In the genomic region with DNA sequence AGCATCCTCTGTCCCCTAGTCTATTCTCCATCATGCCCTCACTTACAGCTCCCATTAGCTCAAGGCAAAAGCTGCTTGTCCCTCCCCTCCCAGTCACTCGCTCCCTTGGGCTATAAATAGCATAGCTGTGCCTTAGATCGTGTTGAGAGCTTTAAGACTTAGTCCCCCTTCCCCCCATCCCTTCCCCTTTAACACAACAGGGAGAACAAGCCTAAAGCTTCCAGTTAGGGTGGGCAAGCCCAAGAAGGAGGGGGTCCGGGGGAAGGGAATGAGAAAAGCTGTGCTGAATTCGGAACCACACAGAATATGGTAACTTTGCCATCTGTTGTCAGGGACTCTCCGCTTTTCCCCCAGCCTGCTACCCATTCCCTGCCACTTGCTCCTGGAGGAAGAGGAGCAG, we compare ENCODE assay signal across 15 cellular contexts. TPM values are rescaled to one million over a fixed set of nuclear protein-coding genes. Genes with fewer than 3 reads are reported as not detected.
DNase-seq lines count a peak whose midpoint lies in the region; ATAC-seq and TF ChIP-seq lines count a peak whose summit lies in the region.
"Had no signal": no experiment of that assay in that cellular context is flagged by ENCODE, and none has a peak within 500 bp of the region (broad histone marks: within the 10 kb centered on the region; RNA-seq: fewer than 3 reads in every experiment).

No MANE protein-coding gene starts in this region.

- CTCF ChIA-PET in activated CD4-positive, alpha-beta memory T cell treated with anti-CD3 and anti-CD28 coated beads for 36 hours (lab: Charles Lee), result no interaction called here

- H3K9me3 Mint-ChIP-seq in brain, result no peaks in the 10 kb centered on the region
- H3K9me3 Mint-ChIP-seq in activated CD4-positive, alpha-beta memory T cell treated with anti-CD3 and anti-CD28 coated beads for 36 hours, result no peaks in the 10 kb centered on the region
- H3K9me3 Mint-ChIP-seq: natural killer cell had no signal

- POLR2A ChIA-PET in activated CD4-positive, alpha-beta memory T cell treated with anti-CD3 and anti-CD28 coated beads for 36 hours (lab: Charles Lee), result interaction anchor here (0.6 kb wide), 1 partner anchor 31 kb away, joined by 3 read pairs; no protein-coding TSS in a partner anchor

- no peaks in the 10 kb centered on the region for H3K9me3 ChIP-seq in HUES48 (ENCODE audit: control insufficient read depth, insufficient read depth, low read length)
- no peaks in the 10 kb centered on the region for H3K9me3 ChIP-seq in sigmoid colon
- no peaks in the 10 kb centered on the region for H3K9me3 ChIP-seq in upper lobe of left lung

- H3K4me3 Mint-ChIP-seq in brain, result peak overlapping the region in 3 of 5 experiments; percentile 25 to 53 (median 52)
- no peak overlapping the region for H3K4me3 Mint-ChIP-seq in activated CD4-positive, alpha-beta memory T cell treated with anti-CD3 and anti-CD28 coated beads for 36 hours
- H3K4me3 Mint-ChIP-seq: natural killer cell had no signal

- peaks cover 16% of the 10 kb centered on the region for H3K4me1 Mint-ChIP-seq in brain
- H3K4me1 Mint-ChIP-seq in activated CD4-positive, alpha-beta memory T cell treated with anti-CD3 and anti-CD28 coated beads for 36 hours (ENCODE audit: low read depth), result peaks cover 5% of the 10 kb centered on the region

- no peak for ATAC-seq in upper lobe of left lung (ENCODE audit: low FRiP score in 2 of 2)
- ATAC-seq: natural killer cell had no signal

- TF ChIP-seq EP300 in sigmoid colon (IDR thresholded peaks at IDR 0.05) (no peak), upper lobe of left lung (IDR thresholded peaks at IDR 0.05) (no peak)

- H3K4me1 ChIP-seq in HUES48 (ENCODE audit: control insufficient read depth, insufficient read depth, low read length) (peaks cover 28% of the 10 kb centered on the region), sigmoid colon (peaks cover 0 to 31% (median 26%) of the 10 kb centered on the region in 4 donors), upper lobe of left lung (no peaks in the 10 kb centered on the region)

- H3K36me3 ChIP-seq in HUES48 (ENCODE audit: control insufficient read depth, insufficient read depth, low read length), result no peaks in the 10 kb centered on the region
- H3K36me3 ChIP-seq in sigmoid colon, result no peaks in the 10 kb centered on the region
- no peaks in the 10 kb centered on the region for H3K36me3 ChIP-seq in upper lobe of left lung

- H3K27me3 Mint-ChIP-seq in brain, result peaks cover 4% of the 10 kb centered on the region
- no peaks in the 10 kb centered on the region for H3K27me3 Mint-ChIP-seq in activated CD4-positive, alpha-beta memory T cell treated with anti-CD3 and anti-CD28 coated beads for 36 hours

- H3K27ac ChIP-seq in HUES48 (ENCODE audit: low read depth, low read length) (peak overlapping the region; percentile 6), sigmoid colon (peak overlapping the region; percentile 6 to 68 (median 42)), upper lobe of left lung (peak overlapping the region in 2 of 4 donors; percentile 14 to 30)

- 48 to 51% methylated on average over 5 of the region's 5 CpGs for WGBS in sigmoid colon, 2 donors
- 42 to 52% methylated on average over 5 of the region's 5 CpGs for WGBS in upper lobe of left lung, 2 donors

- H3K4me3 ChIP-seq in HUES48 (ENCODE audit: low read depth, low read length) (peak overlapping the region; percentile 4; the same call in 1 of the 2 replicates), sigmoid colon (no peak overlapping the region), upper lobe of left lung (no peak overlapping the region)

- no peaks in the 10 kb centered on the region for H3K36me3 Mint-ChIP-seq in brain
- H3K36me3 Mint-ChIP-seq in activated CD4-positive, alpha-beta memory T cell treated with anti-CD3 and anti-CD28 coated beads for 36 hours, result no peaks in the 10 kb centered on the region
- H3K36me3 Mint-ChIP-seq: natural killer cell had no signal

- no peak for TF ChIP-seq CTCF in brain (conservative IDR thresholded peaks at IDR 0.05)
- no peak for TF ChIP-seq CTCF in sigmoid colon (IDR thresholded peaks at IDR 0.05)
- TF ChIP-seq CTCF in upper lobe of left lung (IDR thresholded peaks at IDR 0.05), result no peak

- H3K27ac Mint-ChIP-seq in brain, result peak overlapping the region in 3 of 5 experiments; percentile 35 to 94 (median 85)
- no peak overlapping the region for H3K27ac Mint-ChIP-seq in activated CD4-positive, alpha-beta memory T cell treated with anti-CD3 and anti-CD28 coated beads for 36 hours
- H3K27ac Mint-ChIP-seq: natural killer cell had no signal

- DNase-seq in iPS DF 19.7 (ENCODE audit: low read depth, low spot score) (peak; percentile 28), sigmoid colon (no peak), globus pallidus (ENCODE audit: low spot score) (no peak), upper lobe of left lung (no peak)
- DNase-seq in activated CD4-positive, alpha-beta memory T cell treated with anti-CD3 and anti-CD28 coated beads for 36 hours, result no peak
- DNase-seq: activated CD8-positive, alpha-beta memory T cell treated with anti-CD3 and anti-CD28 coated beads for 24 hours; COR-L47; Karpas-422; natural killer cell; NCI-H1694; NCI-H526 had no signal

- H3K9ac ChIP-seq in HUES48 (ENCODE audit: low read depth, low read length), result no peak overlapping the region

- H3K27me3 ChIP-seq in HUES48 (ENCODE audit: control insufficient read depth, insufficient read depth, low read length) (no peaks in the 10 kb centered on the region), sigmoid colon (no peaks in the 10 kb centered on the region), upper lobe of left lung (no peaks in the 10 kb centered on the region)

- intact Hi-C loops in sigmoid colon (cut with DNase I), result no loop called here
- intact Hi-C loops in activated CD4-positive, alpha-beta memory T cell treated with anti-CD3 and anti-CD28 coated beads for 36 hours (cut with micrococcal nuclease), result no loop called here

- TF ChIP-seq POLR2A in sigmoid colon (IDR thresholded peaks at IDR 0.05) (no peak), upper lobe of left lung (IDR thresholded peaks at IDR 0.05) (no peak)

RNA-seq across cellular contexts. Expression of a gene that starts 4.9 kb away (rescaled TPM):
- polyA plus RNA-seq in brain (ENCODE audit: insufficient read depth, low read depth, low replicate concordance), result 21.9 TPM
- total RNA-seq in sigmoid colon, result 1 to 10 TPM in 2 of 4 donors, not detected in 2; 1.8 to 2.5 TPM
- polyA plus RNA-seq in sigmoid colon, result 1 to 10 TPM in 1 of 3 donors, not detected in 2; 1.1 TPM
- total RNA-seq in activated CD4-positive, alpha-beta memory T cell treated with anti-CD3 and anti-CD28 coated beads for 36 hours, result not detected
- 10 to 100 TPM in 3 of 6 donors, 1 to 10 TPM in 2, not detected in 1; 1.9 to 33.3 (median 15.9) TPM for total RNA-seq in upper lobe of left lung
- total RNA-seq: bronchial epithelial cell, natural killer cell, RPMI7951 had no signal

RNA-seq across cellular contexts. Expression of a gene that starts 12.7 kb away (rescaled TPM):
- 6.8 TPM for polyA plus RNA-seq in brain (ENCODE audit: insufficient read depth, low read depth, low replicate concordance)
- 100 to 1,000 TPM in 1 of 4 donors, 10 to 100 TPM in 3; 68.0 to 134 (median 82.7) TPM for total RNA-seq in sigmoid colon
- 1 to 10 TPM in 1 of 3 donors, under 1 TPM in 2; 0.23 to 4.7 (median 0.60) TPM for polyA plus RNA-seq in sigmoid colon
- 1 to 10 TPM; 1.9 to 2.7 TPM for total RNA-seq in activated CD4-positive, alpha-beta memory T cell treated with anti-CD3 and anti-CD28 coated beads for 36 hours
- 10 to 100 TPM in 2 of 6 donors, 1 to 10 TPM in 4; 4.2 to 14.8 (median 8.6) TPM for total RNA-seq in upper lobe of left lung

RNA-seq across cellular contexts. Expression of a gene that starts 56.5 kb away (rescaled TPM):
- polyA plus RNA-seq in brain (ENCODE audit: insufficient read depth, low read depth, low replicate concordance), result 95.8 TPM
- total RNA-seq in sigmoid colon, result 10 to 100 TPM; 33.7 to 93.1 (median 55.8) TPM
- 10 to 100 TPM; 20.6 to 48.4 (median 21.6) TPM for polyA plus RNA-seq in sigmoid colon
- total RNA-seq in activated CD4-positive, alpha-beta memory T cell treated with anti-CD3 and anti-CD28 coated beads for 36 hours, result 100 to 1,000 TPM; 162 to 171 TPM
- total RNA-seq in upper lobe of left lung, result 100 to 1,000 TPM in 1 of 6 donors, 10 to 100 TPM in 5; 66.6 to 146 (median 75.6) TPM

Comparison
In these comparisons a context has a peak if more than half of its experiments do, and no peak if none do; other contexts are left out.
1. RNA of a gene that starts 12.7 kb away (total RNA-seq): 68.0 to 134 TPM in sigmoid colon; 4.2 to 14.8 TPM in upper lobe of left lung and 1.9 to 2.7 TPM in activated CD4-positive, alpha-beta memory T cell treated with anti-CD3 and anti-CD28 coated beads for 36 hours; every median in the first group is over 4 times any median in the second.